Comparison of ENCODE assay signal across 1 cellular context in the genomic region with DNA sequence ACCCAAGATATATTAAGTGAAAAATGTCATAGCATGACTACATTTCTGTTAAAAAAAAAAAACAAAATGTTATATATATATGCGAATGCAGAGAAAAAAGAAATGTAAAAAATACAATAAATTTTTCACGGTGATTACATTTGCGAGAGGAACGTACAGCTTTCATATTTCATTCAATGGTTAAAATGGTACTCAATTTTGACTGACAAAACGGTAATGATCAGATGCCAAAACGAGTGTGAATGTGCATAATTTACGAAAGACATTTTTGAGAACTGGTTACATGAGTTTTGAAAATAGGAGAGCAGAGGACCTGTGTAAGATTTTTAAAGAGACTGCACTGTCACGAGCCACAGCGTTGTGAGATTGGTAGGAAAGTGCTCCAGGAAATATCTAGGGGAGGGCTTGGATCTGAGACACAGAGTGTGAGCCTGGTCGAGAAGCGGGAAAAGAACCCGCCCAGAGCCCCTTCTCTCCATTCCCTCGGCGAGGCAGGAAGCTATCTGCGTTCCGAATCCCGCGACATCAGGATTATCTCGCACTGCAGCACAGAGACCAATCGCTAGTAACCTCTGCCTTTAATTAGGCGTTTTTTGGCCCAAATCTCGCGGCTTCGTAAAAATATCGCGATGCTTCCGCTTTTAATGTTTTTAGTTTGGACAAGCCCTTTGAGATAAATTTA.
A peak's percentile ranks its signal among the peaks of the same experiment; 100 is the strongest.
TF ChIP-seq lines count a peak whose summit lies in the region.

No MANE protein-coding gene starts in this region.

TF ChIP-seq in neural cell, 6 proteins besides CTCF, POLR2A, EP300 and RAD21 (continued from another document):
- TF ChIP-seq, protein P1, sequence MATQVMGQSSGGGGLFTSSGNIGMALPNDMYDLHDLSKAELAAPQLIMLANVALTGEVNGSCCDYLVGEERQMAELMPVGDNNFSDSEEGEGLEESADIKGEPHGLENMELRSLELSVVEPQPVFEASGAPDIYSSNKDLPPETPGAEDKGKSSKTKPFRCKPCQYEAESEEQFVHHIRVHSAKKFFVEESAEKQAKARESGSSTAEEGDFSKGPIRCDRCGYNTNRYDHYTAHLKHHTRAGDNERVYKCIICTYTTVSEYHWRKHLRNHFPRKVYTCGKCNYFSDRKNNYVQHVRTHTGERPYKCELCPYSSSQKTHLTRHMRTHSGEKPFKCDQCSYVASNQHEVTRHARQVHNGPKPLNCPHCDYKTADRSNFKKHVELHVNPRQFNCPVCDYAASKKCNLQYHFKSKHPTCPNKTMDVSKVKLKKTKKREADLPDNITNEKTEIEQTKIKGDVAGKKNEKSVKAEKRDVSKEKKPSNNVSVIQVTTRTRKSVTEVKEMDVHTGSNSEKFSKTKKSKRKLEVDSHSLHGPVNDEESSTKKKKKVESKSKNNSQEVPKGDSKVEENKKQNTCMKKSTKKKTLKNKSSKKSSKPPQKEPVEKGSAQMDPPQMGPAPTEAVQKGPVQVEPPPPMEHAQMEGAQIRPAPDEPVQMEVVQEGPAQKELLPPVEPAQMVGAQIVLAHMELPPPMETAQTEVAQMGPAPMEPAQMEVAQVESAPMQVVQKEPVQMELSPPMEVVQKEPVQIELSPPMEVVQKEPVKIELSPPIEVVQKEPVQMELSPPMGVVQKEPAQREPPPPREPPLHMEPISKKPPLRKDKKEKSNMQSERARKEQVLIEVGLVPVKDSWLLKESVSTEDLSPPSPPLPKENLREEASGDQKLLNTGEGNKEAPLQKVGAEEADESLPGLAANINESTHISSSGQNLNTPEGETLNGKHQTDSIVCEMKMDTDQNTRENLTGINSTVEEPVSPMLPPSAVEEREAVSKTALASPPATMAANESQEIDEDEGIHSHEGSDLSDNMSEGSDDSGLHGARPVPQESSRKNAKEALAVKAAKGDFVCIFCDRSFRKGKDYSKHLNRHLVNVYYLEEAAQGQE (IDR thresholded peaks at IDR 0.05; ENCODE audit: borderline replicate concordance), result peak; percentile 73
- TF ChIP-seq POLR2AphosphoS5 (IDR thresholded peaks at IDR 0.05), result peak; percentile 87
- TF ChIP-seq TAF1 (IDR thresholded peaks at IDR 0.05; ENCODE audit: low read depth), result peak; percentile 18
